8 cellular contexts compared by ENCODE assay signal in genomic region chr17:5706835-5707234, GRCh38.
DNase-seq lines count a peak whose midpoint lies in the region; ATAC-seq, FAIRE-seq and TF ChIP-seq lines count a peak whose summit lies in the region.

No MANE protein-coding gene starts in this region.

- intact Hi-C loops in esophagus squamous epithelium (cut with DNase I), result loop anchor here (10.0 kb wide), 1 partner anchor 112 kb away; no protein-coding TSS in a partner anchor

- peak; percentile 67 to 69 for DNase-seq in A549 (ENCODE audit: low read depth in 1 of 2, low spot score in 1 of 2)
- DNase-seq in GM19239 (ENCODE audit: insufficient read length, low spot score), result peak; percentile 44
- peak; percentile 41 for DNase-seq in NCI-H82 treated with DMSO at 0.1 percent for 48 hours (lab: John Stamatoyannopoulos, UW; ENCODE audit: unreplicated experiment)
- DNase-seq in activated CD8-positive, alpha-beta memory T cell treated with anti-CD3 and anti-CD28 coated beads, Interleukin-2, amount 50 U/mL, for 24 hours (ENCODE audit: extremely low read depth), result peak; percentile 28
- no peak for DNase-seq in esophagus squamous epithelium (lab: John Stamatoyannopoulos, UW)
- peak; percentile 73 for DNase-seq in neural crest cell (ENCODE audit: low read depth, low spot score)
- peak; percentile 28 to 52 for DNase-seq in stimulated activated naive CD8-positive, alpha-beta T cell treated with anti-CD3 and anti-CD28 coated beads, Interleukin-15, amount 100 ng/mL, for 72 hours

- peak; percentile 53 to 72 for TF ChIP-seq RAD21 in A549 (conservative IDR thresholded peaks at IDR 0.05 in 1 of 2, IDR thresholded peaks at IDR 0.05 in 1 of 2)

- H3K4me1 ChIP-seq in A549 (no peaks in the 10 kb centered on the region), esophagus squamous epithelium (no peaks in the 10 kb centered on the region)

- CTCF ChIA-PET in A549 (lab: Yijun Ruan, JAX), result interaction anchor here (0.7 to 3.4 kb wide), 26 partner anchors 10 to 715 kb away, joined by 3 to 17 read pairs (median 3); no protein-coding TSS in a partner anchor

- TF ChIP-seq POLR2A in A549 (IDR thresholded peaks at IDR 0.05; ENCODE audit: low read length) (no peak), esophagus squamous epithelium (IDR thresholded peaks at IDR 0.05) (no peak)

- peaks cover 31% of the 10 kb centered on the region for H3K4me1 Mint-ChIP-seq in neural crest cell
- no peaks in the 10 kb centered on the region for H3K4me1 Mint-ChIP-seq in stimulated activated naive CD8-positive, alpha-beta T cell treated with anti-CD3 and anti-CD28 coated beads, Interleukin-15, amount 100 ng/mL, for 72 hours

- FAIRE-seq in A549 (lab: Jason Lieb, UNC) (no peak), GM19239 (lab: Jason Lieb, UNC) (no peak)

- no peak for TF ChIP-seq EP300 in A549 (IDR thresholded peaks at IDR 0.05)

- H3K27me3 ChIP-seq in esophagus squamous epithelium, result peaks cover 0 to 58% (median 1%) of the 10 kb centered on the region in 4 donors

- peaks cover 3% of the 10 kb centered on the region for H3K9me3 Mint-ChIP-seq in neural crest cell
- H3K9me3 Mint-ChIP-seq in stimulated activated naive CD8-positive, alpha-beta T cell treated with anti-CD3 and anti-CD28 coated beads, Interleukin-15, amount 100 ng/mL, for 72 hours, result peaks cover 6 to 7% of the 10 kb centered on the region in 2 donors

- H3K36me3 ChIP-seq in esophagus squamous epithelium, result no peaks in the 10 kb centered on the region

- H3K27ac Mint-ChIP-seq in neural crest cell (ENCODE audit: unreplicated experiment), result no peak overlapping the region
- H3K27ac Mint-ChIP-seq in stimulated activated naive CD8-positive, alpha-beta T cell treated with anti-CD3 and anti-CD28 coated beads, Interleukin-15, amount 100 ng/mL, for 72 hours, result no peak overlapping the region

- H3K36me3 Mint-ChIP-seq in neural crest cell (ENCODE audit: low read depth), result no peaks in the 10 kb centered on the region

- H3K4me3 ChIP-seq in A549, result no peak overlapping the region
- no peak overlapping the region for H3K4me3 ChIP-seq in esophagus squamous epithelium

- H3K9me3 ChIP-seq in A549, result 0 out of 3 replicates have a peak, but pooled peaks cover 9% of the 10 kb centered on the region
- H3K9me3 ChIP-seq in esophagus squamous epithelium, result peaks cover 0 to 5% (median 4%) of the 10 kb centered on the region in 3 donors

- ATAC-seq in A549, result peak; percentile 69 to 90; a peak in 5 of 6 replicates
- ATAC-seq in stimulated activated naive CD8-positive, alpha-beta T cell treated with anti-CD3 and anti-CD28 coated beads, Interleukin-15, amount 100 ng/mL, for 72 hours, result no peak
- ATAC-seq in HG02884 (IDR thresholded peaks at IDR 0.05; ENCODE audit: unreplicated experiment), result no peak

- H3K27ac ChIP-seq in A549 (no peak overlapping the region), esophagus squamous epithelium (no peak overlapping the region)

- 14% methylated on average over 3 of the region's 3 CpGs for WGBS in A549 (ENCODE audit: missing lambda C conversion rate)
- 5 to 11% methylated on average over 3 of the region's 3 CpGs for WGBS in esophagus squamous epithelium, 2 donors

- H3K27me3 Mint-ChIP-seq in neural crest cell (ENCODE audit: low read depth), result peaks cover 2% of the 10 kb centered on the region
- peaks cover 20% of the 10 kb centered on the region for H3K27me3 Mint-ChIP-seq in stimulated activated naive CD8-positive, alpha-beta T cell treated with anti-CD3 and anti-CD28 coated beads, Interleukin-15, amount 100 ng/mL, for 72 hours

- TF ChIP-seq CTCF in A549 (IDR thresholded peaks at IDR 0.05), result peak; percentile 53
- TF ChIP-seq CTCF in esophagus squamous epithelium (IDR thresholded peaks at IDR 0.05), result peak in 5 of 6 experiments; percentile 44 to 63 (median 48)
- peak; percentile 84 for TF ChIP-seq CTCF in neural crest cell (conservative IDR thresholded peaks at IDR 0.05)

- no peak overlapping the region for H3K4me3 Mint-ChIP-seq in neural crest cell
- H3K4me3 Mint-ChIP-seq in stimulated activated naive CD8-positive, alpha-beta T cell treated with anti-CD3 and anti-CD28 coated beads, Interleukin-15, amount 100 ng/mL, for 72 hours, result no peak overlapping the region

- POLR2A ChIA-PET in A549 (lab: Yijun Ruan, JAX), result no interaction called here

- H3K4me2 ChIP-seq in A549, result no peak overlapping the region

TF ChIP-seq in A549, 52 proteins besides CTCF, POLR2A, EP300 and RAD21:
- TF ChIP-seq RNF2 (IDR thresholded peaks at IDR 0.05; ENCODE audit: borderline replicate concordance, low read depth) (no peak), SMC3 (IDR thresholded peaks at IDR 0.05) (peak; percentile 70)

Comparison
In these comparisons a context has a peak if more than half of its experiments do, and no peak if none do; other contexts are left out.
1. ATAC-seq: peak in A549 (2 of 2); none in stimulated activated naive CD8-positive, alpha-beta T cell treated with anti-CD3 and anti-CD28 coated beads, Interleukin-15, amount 100 ng/mL, for 72 hours (single experiment) and HG02884 (single experiment).
2. Peak in every context shown above with its lines, with median percentiles within 50 percentile points of each other: CTCF ChIP-seq.